12 cellular contexts compared by ENCODE assay signal in genomic region chr1:29984544-29985375, GRCh38.
DNase-seq lines count a peak whose midpoint lies in the region; ATAC-seq and TF ChIP-seq lines count a peak whose summit lies in the region.
"Had no signal": no experiment of that assay in that cellular context is flagged by ENCODE, and none has a peak within 500 bp of the region (broad histone marks: within the 10 kb centered on the region; RNA-seq: fewer than 3 reads in every experiment).

No MANE protein-coding gene starts in this region.

- BruUV-seq in PC-9 (replicated peaks; lab: Mats Ljungman, UMichigan) = no TSS peak

- H3K36me3 ChIP-seq in PC-9 (ENCODE audit: low read depth) (no peaks in the 10 kb centered on the region), hepatocyte (replicated peaks; ENCODE audit: insufficient read depth, low read depth) (no peaks in the 10 kb centered on the region)

- H4K20me1 ChIP-seq in PC-9 (ENCODE audit: insufficient read depth) (no peaks in the 10 kb centered on the region), hepatocyte (ENCODE audit: insufficient read depth, poor library complexity, severe bottlenecking) (no peaks in the 10 kb centered on the region)

- peaks cover 22% of the 10 kb centered on the region for H3F3A ChIP-seq in PC-9 (ENCODE audit: insufficient read depth, low read depth)

- H3K27me3 ChIP-seq in PC-9 (ENCODE audit: insufficient read depth, low read depth) = no peaks in the 10 kb centered on the region
- no peaks in the 10 kb centered on the region for H3K27me3 ChIP-seq in hepatocyte

- H3K4me1 ChIP-seq in PC-9 (replicated peaks; ENCODE audit: insufficient read depth) = peaks cover 33% of the 10 kb centered on the region
- H3K4me1 ChIP-seq in hepatocyte (ENCODE audit: insufficient read depth) = peaks cover 17% of the 10 kb centered on the region

- TF ChIP-seq CTCF in PC-9 (conservative IDR thresholded peaks at IDR 0.05) (no peak), hepatocyte (IDR thresholded peaks at IDR 0.05; ENCODE audit: poor library complexity) (no peak)

- no peaks in the 10 kb centered on the region for H3K9me3 ChIP-seq in PC-9 (ENCODE audit: insufficient read depth, low read depth)
- no peaks in the 10 kb centered on the region for H3K9me3 ChIP-seq in hepatocyte (ENCODE audit: low read depth)

- WGBS in hepatocyte (ENCODE audit: low lambda C conversion rate, missing lambda C conversion rate) = 60% methylated on average over 9 of the region's 9 CpGs

- H3K27ac ChIP-seq in PC-9 = peak overlapping the region; percentile 92
- H3K27ac ChIP-seq in hepatocyte = peak overlapping the region; percentile 93
- H3K27ac ChIP-seq: 22Rv1 had no signal

- H3K4me2 ChIP-seq in PC-9 = peak overlapping the region; percentile 75
- H3K4me2 ChIP-seq in hepatocyte = peak overlapping the region; percentile 51

- H3K9me2 ChIP-seq in PC-9 (ENCODE audit: insufficient read depth) = no peaks in the 10 kb centered on the region
- H3K9me2 ChIP-seq in hepatocyte (replicated peaks; ENCODE audit: insufficient read depth) = no peaks in the 10 kb centered on the region

- DNase-seq in NCI-H2107 treated with DMSO at 0.1 percent for 48 hours (lab: John Stamatoyannopoulos, UW; ENCODE audit: unreplicated experiment) (peak; percentile 52), NCI-H2107 (lab: John Stamatoyannopoulos, UW) (no peak), PC-9 (peak in 1 of 2 experiments; percentile 72), hepatocyte (ENCODE audit: low spot score) (peak; percentile 63), renal cortical epithelial cell (ENCODE audit: low read depth) (peak; percentile 91), activated T-cell treated with anti-CD3 and anti-CD28 coated beads for 4 hours (no peak)
- DNase-seq: activated naive CD4-positive, alpha-beta T cell treated with Interleukin-2 at 50 U/mL for 16 hours; NCI-H2081 treated with DMSO at 0.1 percent for 48 hours; T-helper 2 cell had no signal

- POLR2A ChIA-PET in PC-9 (lab: Charles Lee; ENCODE audit: unreplicated experiment) = no interaction called here

- intact Hi-C loops in PC-9 (cut with micrococcal nuclease; ENCODE audit: unreplicated experiment) = no loop called here

- no peak for ATAC-seq in GM19035 (IDR thresholded peaks at IDR 0.05; ENCODE audit: unreplicated experiment)
- ATAC-seq in GM19023 (IDR thresholded peaks at IDR 0.05; ENCODE audit: unreplicated experiment) = no peak

- CTCF ChIA-PET in PC-9 (lab: Charles Lee) = no interaction called here

- H3K79me2 ChIP-seq in PC-9 (ENCODE audit: low read depth) (no peaks in the 10 kb centered on the region), hepatocyte (no peaks in the 10 kb centered on the region)

- H3K4me3 ChIP-seq in PC-9 (peak overlapping the region; percentile 31; the same call in 1 of the 2 replicates), hepatocyte (no peak overlapping the region)

- H2AFZ ChIP-seq in PC-9 (peak overlapping the region; percentile 72), hepatocyte (no peak overlapping the region)

Comparison
In these comparisons a context has a peak if more than half of its experiments do, and no peak if none do; other contexts are left out.
1. DNase-seq: peak in NCI-H2107 treated with DMSO at 0.1 percent for 48 hours (single experiment), hepatocyte (single experiment) and renal cortical epithelial cell (single experiment); none in NCI-H2107 (single experiment) and activated T-cell treated with anti-CD3 and anti-CD28 coated beads for 4 hours (single experiment).